8 cellular contexts compared by ENCODE assay signal in the genomic region with DNA sequence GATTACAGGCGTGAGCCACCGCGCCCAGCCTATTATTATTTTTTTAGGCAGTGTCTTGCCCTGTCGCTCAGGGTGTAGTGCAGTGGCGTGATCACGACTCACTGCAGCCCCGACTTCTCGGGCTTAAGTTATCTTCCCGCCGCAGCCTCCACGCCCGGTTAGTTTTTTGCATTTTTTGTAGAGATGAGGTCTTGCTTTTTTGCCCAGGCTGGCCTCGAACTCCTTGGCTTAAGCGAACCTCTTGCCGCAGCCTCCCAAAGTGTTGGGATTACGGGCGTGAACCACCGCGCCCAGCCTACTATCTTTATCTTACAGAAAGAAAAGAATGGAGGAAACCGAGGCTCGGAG.
DNase-seq lines count a peak whose midpoint lies in the region; ATAC-seq and TF ChIP-seq lines count a peak whose summit lies in the region.

No MANE protein-coding gene starts in this region.

- H3K27ac ChIP-seq in 22Rv1 = peak overlapping the region; percentile 97

- H3K36me3 Mint-ChIP-seq in memory B cell = no peaks in the 10 kb centered on the region

- no peak for TF ChIP-seq CTCF in 22Rv1 (IDR thresholded peaks at IDR 0.05)
- TF ChIP-seq CTCF in astrocyte of the spinal cord (IDR thresholded peaks at IDR 0.05; ENCODE audit: low read depth, low read length) = no peak

- no peak for DNase-seq in astrocyte of the spinal cord (ENCODE audit: low read depth, low spot score)
- DNase-seq in memory B cell (ENCODE audit: low spot score in 2 of 2) = no peak
- no peak for DNase-seq in LoVo (ENCODE audit: low spot score)

- peak overlapping the region; percentile 99 for H3K4me3 Mint-ChIP-seq in memory B cell

- peak overlapping the region; percentile 96 for H3K4me3 ChIP-seq in astrocyte of the spinal cord (ENCODE audit: low read depth, low read length)

- in situ Hi-C loops in astrocyte of the spinal cord (cut with HindIII; ENCODE audit: low sequenced_read_pairs) = no loop called here

- peak overlapping the region; percentile 98 for H3K27ac Mint-ChIP-seq in memory B cell

- no peaks in the 10 kb centered on the region for H3K27me3 Mint-ChIP-seq in memory B cell

- H3K4me1 Mint-ChIP-seq in memory B cell = peaks cover 22% of the 10 kb centered on the region

- ATAC-seq in HG02938 (IDR thresholded peaks at IDR 0.05; ENCODE audit: unreplicated experiment) (peak; percentile 3), memory B cell (ENCODE audit: low read depth) (no peak), HG03139 (IDR thresholded peaks at IDR 0.05; ENCODE audit: unreplicated experiment) (no peak), GM18520 (IDR thresholded peaks at IDR 0.05; ENCODE audit: unreplicated experiment) (no peak), HG03280 (IDR thresholded peaks at IDR 0.05; ENCODE audit: unreplicated experiment) (no peak)

- H3K9me3 Mint-ChIP-seq in memory B cell = no peaks in the 10 kb centered on the region
